In genomic region chr11:16924826-16925494, GRCh38 we compare ENCODE assay signal across 7 cellular contexts.
DNase-seq lines count a peak whose midpoint lies in the region; ATAC-seq lines count a peak whose summit lies in the region.

No MANE protein-coding gene starts in this region.

- peak; percentile 31 for ATAC-seq in GM18502 (IDR thresholded peaks at IDR 0.05; ENCODE audit: poor library complexity, unreplicated experiment)
- ATAC-seq in HG03045 (IDR thresholded peaks at IDR 0.05; ENCODE audit: unreplicated experiment) = peak; percentile 8
- ATAC-seq in left ventricle myocardium superior = peak; percentile 71

- no peak overlapping the region for H3K27ac Mint-ChIP-seq in activated naive CD8-positive, alpha-beta T cell treated with anti-CD3 and anti-CD28 coated beads for 36 hours

- H3K27me3 Mint-ChIP-seq in activated naive CD8-positive, alpha-beta T cell treated with anti-CD3 and anti-CD28 coated beads for 36 hours = peaks cover 66% of the 10 kb centered on the region

- H3K9me3 Mint-ChIP-seq in activated naive CD8-positive, alpha-beta T cell treated with anti-CD3 and anti-CD28 coated beads for 36 hours = no peaks in the 10 kb centered on the region

- intact Hi-C loops in left ventricle myocardium superior (cut with micrococcal nuclease) = no loop called here

- peak overlapping the region; percentile 68 for H3K4me3 Mint-ChIP-seq in activated naive CD8-positive, alpha-beta T cell treated with anti-CD3 and anti-CD28 coated beads for 36 hours

- DNase-seq in activated naive CD8-positive, alpha-beta T cell treated with anti-CD3 and anti-CD28 coated beads for 36 hours = no peak
- DNase-seq in left ventricle myocardium superior = peak; percentile 68
- peak; percentile 86 for DNase-seq in renal cortical epithelial cell (ENCODE audit: low read depth)
- no peak for DNase-seq in stimulated activated CD4-positive, alpha-beta T cell treated with anti-CD3 and anti-CD28 coated beads, Interleukin-4, amount 100 ng/mL, for 4 hours
- DNase-seq in GF-D8 (lab: John Stamatoyannopoulos, UW) = no peak

- no peaks in the 10 kb centered on the region for H3K36me3 Mint-ChIP-seq in activated naive CD8-positive, alpha-beta T cell treated with anti-CD3 and anti-CD28 coated beads for 36 hours

- H3K4me1 Mint-ChIP-seq in activated naive CD8-positive, alpha-beta T cell treated with anti-CD3 and anti-CD28 coated beads for 36 hours = peaks cover 9% of the 10 kb centered on the region

Comparison
In these comparisons a context has a peak if more than half of its experiments do, and no peak if none do; other contexts are left out.
1. ATAC-seq: peak in every context shown above with its lines; median percentile 71 in left ventricle myocardium superior; 31 in GM18502; 8 in HG03045.
2. DNase-seq: peak in left ventricle myocardium superior (single experiment) and renal cortical epithelial cell (single experiment); none in activated naive CD8-positive, alpha-beta T cell treated with anti-CD3 and anti-CD28 coated beads for 36 hours (single experiment), stimulated activated CD4-positive, alpha-beta T cell treated with anti-CD3 and anti-CD28 coated beads, Interleukin-4, amount 100 ng/mL, for 4 hours (0 of 2) and GF-D8 (single experiment).